ENCODE assay signal across 1 cellular context in the genomic region with DNA sequence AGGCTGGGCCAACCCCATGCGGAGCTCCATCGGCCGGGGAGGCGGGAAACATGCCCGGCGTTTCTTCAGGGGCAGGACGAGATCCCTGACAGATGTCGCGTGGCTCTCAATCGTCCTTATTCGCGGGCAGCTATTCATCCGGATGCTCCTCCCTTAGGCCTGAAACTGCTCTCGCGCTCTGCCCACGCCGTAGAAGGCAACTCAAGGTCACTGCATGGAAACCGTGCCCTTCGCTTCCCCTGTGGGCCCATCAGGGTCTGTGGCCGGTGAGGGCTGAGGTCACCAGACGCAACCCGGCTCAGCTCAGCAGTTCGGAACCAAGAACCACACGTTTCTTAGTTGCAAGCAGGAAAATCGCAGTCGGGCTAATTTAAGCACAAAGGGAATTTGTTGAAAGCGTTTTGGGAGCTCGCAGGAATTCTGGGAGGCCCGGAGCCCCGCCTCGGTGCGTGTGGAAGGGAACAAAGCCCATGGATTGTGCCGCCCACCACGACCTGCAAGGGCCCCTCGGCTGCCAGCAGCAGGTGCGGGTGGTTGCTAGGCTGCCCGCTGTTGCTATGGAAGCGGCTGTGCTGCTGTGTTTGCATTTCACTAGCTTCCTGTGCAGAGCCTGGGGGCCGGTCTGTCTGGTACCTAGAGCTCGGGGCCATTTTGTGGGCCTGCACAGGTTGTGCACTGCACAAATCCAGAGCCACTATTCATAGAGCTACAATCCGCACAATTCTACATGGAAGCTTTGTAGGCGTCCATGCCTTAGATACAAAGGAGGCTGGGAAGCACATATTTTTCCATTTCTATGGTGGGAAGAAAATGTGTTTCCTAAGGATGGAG.
TF ChIP-seq lines count a peak whose summit lies in the region.

No MANE protein-coding gene starts in this region.

TF ChIP-seq in HepG2, 621 proteins besides CTCF, POLR2A, EP300 and RAD21 (continued from another document and continues in another):
- TF ChIP-seq, protein P1, sequence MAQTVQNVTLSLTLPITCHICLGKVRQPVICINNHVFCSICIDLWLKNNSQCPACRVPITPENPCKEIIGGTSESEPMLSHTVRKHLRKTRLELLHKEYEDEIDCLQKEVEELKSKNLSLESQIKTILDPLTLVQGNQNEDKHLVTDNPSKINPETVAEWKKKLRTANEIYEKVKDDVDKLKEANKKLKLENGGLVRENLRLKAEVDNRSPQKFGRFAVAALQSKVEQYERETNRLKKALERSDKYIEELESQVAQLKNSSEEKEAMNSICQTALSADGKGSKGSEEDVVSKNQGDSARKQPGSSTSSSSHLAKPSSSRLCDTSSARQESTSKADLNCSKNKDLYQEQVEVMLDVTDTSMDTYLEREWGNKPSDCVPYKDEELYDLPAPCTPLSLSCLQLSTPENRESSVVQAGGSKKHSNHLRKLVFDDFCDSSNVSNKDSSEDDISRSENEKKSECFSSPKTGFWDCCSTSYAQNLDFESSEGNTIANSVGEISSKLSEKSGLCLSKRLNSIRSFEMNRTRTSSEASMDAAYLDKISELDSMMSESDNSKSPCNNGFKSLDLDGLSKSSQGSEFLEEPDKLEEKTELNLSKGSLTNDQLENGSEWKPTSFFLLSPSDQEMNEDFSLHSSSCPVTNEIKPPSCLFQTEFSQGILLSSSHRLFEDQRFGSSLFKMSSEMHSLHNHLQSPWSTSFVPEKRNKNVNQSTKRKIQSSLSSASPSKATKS (CRISPR knock-in tag; IDR thresholded peaks at IDR 0.05): no peak
- TF ChIP-seq, protein P2, sequence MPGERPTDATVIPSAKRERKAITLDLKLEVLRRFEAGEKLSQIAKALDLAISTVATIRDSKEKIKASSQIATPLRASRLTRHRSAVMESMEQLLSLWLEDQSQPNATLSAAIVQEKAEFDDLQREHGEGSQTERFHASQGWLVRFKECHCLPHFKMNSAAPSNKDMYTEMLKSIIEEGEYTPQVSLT (CRISPR knock-in tag; IDR thresholded peaks at IDR 0.05; ENCODE audit: borderline replicate concordance, low read depth): no peak
- no peak; the same call in 1 of the 2 replicates for TF ChIP-seq U2AF2 (IDR thresholded peaks at IDR 0.05; ENCODE audit: low read depth, low read length)
- no peak for TF ChIP-seq ZNF24 (IDR thresholded peaks at IDR 0.05)
- peak; percentile 91 for TF ChIP-seq SAP130 (CRISPR knock-in tag; IDR thresholded peaks at IDR 0.05; ENCODE audit: low read depth)
- TF ChIP-seq ZBTB7A (CRISPR knock-in tag; IDR thresholded peaks at IDR 0.05): no peak
- no peak for TF ChIP-seq MIXL1 (CRISPR knock-in tag; IDR thresholded peaks at IDR 0.05)
- peak; percentile 10; the same call in 1 of the 2 replicates for TF ChIP-seq CBX5 (CRISPR knock-in tag; IDR thresholded peaks at IDR 0.05; ENCODE audit: borderline replicate concordance)
- no peak for TF ChIP-seq ZNF383 (CRISPR knock-in tag; IDR thresholded peaks at IDR 0.05; ENCODE audit: borderline replicate concordance)
- TF ChIP-seq TAF15 (IDR thresholded peaks at IDR 0.05; ENCODE audit: low read depth, low read length, poor library complexity, severe bottlenecking): no peak
- TF ChIP-seq ZNF724P (CRISPR knock-in tag; IDR thresholded peaks at IDR 0.05; ENCODE audit: borderline replicate concordance): no peak
- TF ChIP-seq, protein P3, sequence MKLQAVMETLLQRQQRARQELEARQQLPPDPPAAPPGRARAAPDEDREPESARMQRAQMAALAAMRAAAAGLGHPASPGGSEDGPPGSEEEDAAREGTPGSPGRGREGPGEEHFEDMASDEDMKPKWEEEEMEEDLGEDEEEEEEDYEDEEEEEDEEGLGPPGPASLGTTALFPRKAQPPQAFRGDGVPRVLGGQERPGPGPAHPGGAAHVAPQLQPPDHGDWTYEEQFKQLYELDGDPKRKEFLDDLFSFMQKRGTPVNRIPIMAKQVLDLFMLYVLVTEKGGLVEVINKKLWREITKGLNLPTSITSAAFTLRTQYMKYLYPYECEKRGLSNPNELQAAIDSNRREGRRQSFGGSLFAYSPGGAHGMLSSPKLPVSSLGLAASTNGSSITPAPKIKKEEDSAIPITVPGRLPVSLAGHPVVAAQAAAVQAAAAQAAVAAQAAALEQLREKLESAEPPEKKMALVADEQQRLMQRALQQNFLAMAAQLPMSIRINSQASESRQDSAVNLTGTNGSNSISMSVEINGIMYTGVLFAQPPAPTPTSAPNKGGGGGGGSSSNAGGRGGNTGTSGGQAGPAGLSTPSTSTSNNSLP (IDR thresholded peaks at IDR 0.05; ENCODE audit: low read depth, low read length): no peak
- TF ChIP-seq YEATS4 (CRISPR knock-in tag; IDR thresholded peaks at IDR 0.05; ENCODE audit: borderline replicate concordance): no peak; the same call in 1 of the 2 replicates
- TF ChIP-seq ZNF776 (CRISPR knock-in tag; IDR thresholded peaks at IDR 0.05): no peak
- TF ChIP-seq ZNF883 (CRISPR knock-in tag; IDR thresholded peaks at IDR 0.05; ENCODE audit: not compliant biosample characterization): peak; percentile 70
- no peak for TF ChIP-seq KLF15 (CRISPR knock-in tag; IDR thresholded peaks at IDR 0.05; ENCODE audit: borderline replicate concordance)
- no peak for TF ChIP-seq FOSL2 (CRISPR knock-in tag; IDR thresholded peaks at IDR 0.05)
- TF ChIP-seq POLR2G (IDR thresholded peaks at IDR 0.05; ENCODE audit: low read depth, low read length): 0 out of 2 replicates have a peak, but pooled peaks have one; percentile 31
- TF ChIP-seq, protein P4, sequence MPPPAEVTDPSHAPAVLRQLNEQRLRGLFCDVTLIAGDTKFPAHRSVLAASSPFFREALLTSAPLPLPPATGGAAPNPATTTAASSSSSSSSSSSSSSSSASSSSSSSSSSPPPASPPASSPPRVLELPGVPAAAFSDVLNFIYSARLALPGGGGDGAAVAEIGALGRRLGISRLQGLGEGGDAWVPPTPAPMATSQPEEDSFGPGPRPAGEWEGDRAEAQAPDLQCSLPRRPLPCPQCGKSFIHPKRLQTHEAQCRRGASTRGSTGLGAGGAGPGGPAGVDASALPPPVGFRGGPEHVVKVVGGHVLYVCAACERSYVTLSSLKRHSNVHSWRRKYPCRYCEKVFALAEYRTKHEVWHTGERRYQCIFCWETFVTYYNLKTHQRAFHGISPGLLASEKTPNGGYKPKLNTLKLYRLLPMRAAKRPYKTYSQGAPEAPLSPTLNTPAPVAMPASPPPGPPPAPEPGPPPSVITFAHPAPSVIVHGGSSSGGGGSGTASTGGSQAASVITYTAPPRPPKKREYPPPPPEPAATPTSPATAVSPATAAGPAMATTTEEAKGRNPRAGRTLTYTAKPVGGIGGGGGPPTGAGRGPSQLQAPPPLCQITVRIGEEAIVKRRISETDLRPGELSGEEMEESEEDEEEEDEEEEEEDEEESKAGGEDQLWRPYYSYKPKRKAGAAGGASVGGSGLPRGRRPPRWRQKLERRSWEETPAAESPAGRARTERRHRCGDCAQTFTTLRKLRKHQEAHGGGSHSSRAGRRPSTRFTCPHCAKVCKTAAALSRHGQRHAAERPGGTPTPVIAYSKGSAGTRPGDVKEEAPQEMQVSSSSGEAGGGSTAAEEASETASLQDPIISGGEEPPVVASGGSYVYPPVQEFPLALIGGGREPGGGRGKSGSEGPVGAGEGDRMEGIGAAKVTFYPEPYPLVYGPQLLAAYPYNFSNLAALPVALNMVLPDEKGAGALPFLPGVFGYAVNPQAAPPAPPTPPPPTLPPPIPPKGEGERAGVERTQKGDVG (CRISPR knock-in tag; IDR thresholded peaks at IDR 0.05; ENCODE audit: borderline replicate concordance): no peak
- TF ChIP-seq PITX1 (CRISPR knock-in tag; IDR thresholded peaks at IDR 0.05): no peak
- TF ChIP-seq TGIF2 (CRISPR knock-in tag; IDR thresholded peaks at IDR 0.05): peak; percentile 45
- TF ChIP-seq NCOA1 (CRISPR knock-in tag; IDR thresholded peaks at IDR 0.05): no peak
- TF ChIP-seq, protein P5, sequence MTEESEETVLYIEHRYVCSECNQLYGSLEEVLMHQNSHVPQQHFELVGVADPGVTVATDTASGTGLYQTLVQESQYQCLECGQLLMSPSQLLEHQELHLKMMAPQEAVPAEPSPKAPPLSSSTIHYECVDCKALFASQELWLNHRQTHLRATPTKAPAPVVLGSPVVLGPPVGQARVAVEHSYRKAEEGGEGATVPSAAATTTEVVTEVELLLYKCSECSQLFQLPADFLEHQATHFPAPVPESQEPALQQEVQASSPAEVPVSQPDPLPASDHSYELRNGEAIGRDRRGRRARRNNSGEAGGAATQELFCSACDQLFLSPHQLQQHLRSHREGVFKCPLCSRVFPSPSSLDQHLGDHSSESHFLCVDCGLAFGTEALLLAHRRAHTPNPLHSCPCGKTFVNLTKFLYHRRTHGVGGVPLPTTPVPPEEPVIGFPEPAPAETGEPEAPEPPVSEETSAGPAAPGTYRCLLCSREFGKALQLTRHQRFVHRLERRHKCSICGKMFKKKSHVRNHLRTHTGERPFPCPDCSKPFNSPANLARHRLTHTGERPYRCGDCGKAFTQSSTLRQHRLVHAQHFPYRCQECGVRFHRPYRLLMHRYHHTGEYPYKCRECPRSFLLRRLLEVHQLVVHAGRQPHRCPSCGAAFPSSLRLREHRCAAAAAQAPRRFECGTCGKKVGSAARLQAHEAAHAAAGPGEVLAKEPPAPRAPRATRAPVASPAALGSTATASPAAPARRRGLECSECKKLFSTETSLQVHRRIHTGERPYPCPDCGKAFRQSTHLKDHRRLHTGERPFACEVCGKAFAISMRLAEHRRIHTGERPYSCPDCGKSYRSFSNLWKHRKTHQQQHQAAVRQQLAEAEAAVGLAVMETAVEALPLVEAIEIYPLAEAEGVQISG (CRISPR knock-in tag; IDR thresholded peaks at IDR 0.05): peak; percentile 5; the same call in 1 of the 2 replicates
- TF ChIP-seq GPN1 (CRISPR knock-in tag; IDR thresholded peaks at IDR 0.05; ENCODE audit: borderline replicate concordance): no peak
- no peak for TF ChIP-seq ZNF747 (CRISPR knock-in tag; IDR thresholded peaks at IDR 0.05; ENCODE audit: borderline replicate concordance)
- TF ChIP-seq ZNF451 (CRISPR knock-in tag; IDR thresholded peaks at IDR 0.05): peak; percentile 72; the same call in 1 of the 2 replicates
- TF ChIP-seq, protein P6, sequence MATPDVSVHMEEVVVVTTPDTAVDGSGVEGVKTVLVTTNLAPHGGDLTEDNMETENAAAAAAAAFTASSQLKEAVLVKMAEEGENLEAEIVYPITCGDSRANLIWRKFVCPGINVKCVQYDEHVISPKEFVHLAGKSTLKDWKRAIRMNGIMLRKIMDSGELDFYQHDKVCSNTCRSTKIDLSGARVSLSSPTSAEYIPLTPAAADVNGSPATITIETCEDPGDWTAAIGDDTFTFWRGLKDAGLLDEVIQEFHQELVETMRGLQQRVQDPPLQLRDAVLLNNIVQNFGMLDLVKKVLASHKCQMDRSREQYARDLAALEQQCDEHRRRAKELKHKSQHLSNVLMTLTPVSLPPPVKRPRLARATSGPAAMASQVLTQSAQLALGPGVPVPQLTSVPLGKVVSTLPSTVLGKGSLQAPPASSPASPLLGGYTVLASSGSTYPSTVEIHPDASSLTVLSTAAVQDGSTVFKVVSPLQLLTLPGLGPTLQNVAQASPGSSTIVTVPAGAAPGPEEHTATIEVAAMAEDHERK (CRISPR knock-in tag; IDR thresholded peaks at IDR 0.05; ENCODE audit: low read depth): no peak
- peak; percentile 45; the same call in 1 of the 2 replicates for TF ChIP-seq ZNF619 (CRISPR knock-in tag; IDR thresholded peaks at IDR 0.05)
- TF ChIP-seq, protein P7, sequence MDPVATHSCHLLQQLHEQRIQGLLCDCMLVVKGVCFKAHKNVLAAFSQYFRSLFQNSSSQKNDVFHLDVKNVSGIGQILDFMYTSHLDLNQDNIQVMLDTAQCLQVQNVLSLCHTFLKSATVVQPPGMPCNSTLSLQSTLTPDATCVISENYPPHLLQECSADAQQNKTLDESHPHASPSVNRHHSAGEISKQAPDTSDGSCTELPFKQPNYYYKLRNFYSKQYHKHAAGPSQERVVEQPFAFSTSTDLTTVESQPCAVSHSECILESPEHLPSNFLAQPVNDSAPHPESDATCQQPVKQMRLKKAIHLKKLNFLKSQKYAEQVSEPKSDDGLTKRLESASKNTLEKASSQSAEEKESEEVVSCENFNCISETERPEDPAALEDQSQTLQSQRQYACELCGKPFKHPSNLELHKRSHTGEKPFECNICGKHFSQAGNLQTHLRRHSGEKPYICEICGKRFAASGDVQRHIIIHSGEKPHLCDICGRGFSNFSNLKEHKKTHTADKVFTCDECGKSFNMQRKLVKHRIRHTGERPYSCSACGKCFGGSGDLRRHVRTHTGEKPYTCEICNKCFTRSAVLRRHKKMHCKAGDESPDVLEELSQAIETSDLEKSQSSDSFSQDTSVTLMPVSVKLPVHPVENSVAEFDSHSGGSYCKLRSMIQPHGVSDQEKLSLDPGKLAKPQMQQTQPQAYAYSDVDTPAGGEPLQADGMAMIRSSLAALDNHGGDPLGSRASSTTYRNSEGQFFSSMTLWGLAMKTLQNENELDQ (CRISPR knock-in tag; IDR thresholded peaks at IDR 0.05; ENCODE audit: borderline replicate concordance): no peak
- TF ChIP-seq MAF1 (CRISPR knock-in tag; IDR thresholded peaks at IDR 0.05; ENCODE audit: borderline replicate concordance): no peak
- no peak for TF ChIP-seq ZNF337 (CRISPR knock-in tag; IDR thresholded peaks at IDR 0.05; ENCODE audit: borderline replicate concordance, low read depth)
- no peak for TF ChIP-seq CREB1 (IDR thresholded peaks at IDR 0.05)
- no peak for TF ChIP-seq CREB1 (CRISPR knock-in tag; IDR thresholded peaks at IDR 0.05)
- 0 out of 2 replicates have a peak, but pooled peaks have one; percentile 37 for TF ChIP-seq RBFOX2 (IDR thresholded peaks at IDR 0.05; ENCODE audit: low read depth, low read length)
- no peak for TF ChIP-seq TCF7L2 (IDR thresholded peaks at IDR 0.05; ENCODE audit: low read depth, low read length)
- TF ChIP-seq, protein P8, sequence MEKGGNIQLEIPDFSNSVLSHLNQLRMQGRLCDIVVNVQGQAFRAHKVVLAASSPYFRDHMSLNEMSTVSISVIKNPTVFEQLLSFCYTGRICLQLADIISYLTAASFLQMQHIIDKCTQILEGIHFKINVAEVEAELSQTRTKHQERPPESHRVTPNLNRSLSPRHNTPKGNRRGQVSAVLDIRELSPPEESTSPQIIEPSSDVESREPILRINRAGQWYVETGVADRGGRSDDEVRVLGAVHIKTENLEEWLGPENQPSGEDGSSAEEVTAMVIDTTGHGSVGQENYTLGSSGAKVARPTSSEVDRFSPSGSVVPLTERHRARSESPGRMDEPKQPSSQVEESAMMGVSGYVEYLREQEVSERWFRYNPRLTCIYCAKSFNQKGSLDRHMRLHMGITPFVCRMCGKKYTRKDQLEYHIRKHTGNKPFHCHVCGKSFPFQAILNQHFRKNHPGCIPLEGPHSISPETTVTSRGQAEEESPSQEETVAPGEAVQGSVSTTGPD (CRISPR knock-in tag; IDR thresholded peaks at IDR 0.05): 0 out of 2 replicates have a peak, but pooled peaks have one; percentile 39
- no peak for TF ChIP-seq SP140L (CRISPR knock-in tag; IDR thresholded peaks at IDR 0.05; ENCODE audit: borderline replicate concordance)
- TF ChIP-seq, protein P9, sequence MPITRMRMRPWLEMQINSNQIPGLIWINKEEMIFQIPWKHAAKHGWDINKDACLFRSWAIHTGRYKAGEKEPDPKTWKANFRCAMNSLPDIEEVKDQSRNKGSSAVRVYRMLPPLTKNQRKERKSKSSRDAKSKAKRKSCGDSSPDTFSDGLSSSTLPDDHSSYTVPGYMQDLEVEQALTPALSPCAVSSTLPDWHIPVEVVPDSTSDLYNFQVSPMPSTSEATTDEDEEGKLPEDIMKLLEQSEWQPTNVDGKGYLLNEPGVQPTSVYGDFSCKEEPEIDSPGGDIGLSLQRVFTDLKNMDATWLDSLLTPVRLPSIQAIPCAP (CRISPR knock-in tag; IDR thresholded peaks at IDR 0.05; ENCODE audit: low read depth): no peak
